In the genomic region with DNA sequence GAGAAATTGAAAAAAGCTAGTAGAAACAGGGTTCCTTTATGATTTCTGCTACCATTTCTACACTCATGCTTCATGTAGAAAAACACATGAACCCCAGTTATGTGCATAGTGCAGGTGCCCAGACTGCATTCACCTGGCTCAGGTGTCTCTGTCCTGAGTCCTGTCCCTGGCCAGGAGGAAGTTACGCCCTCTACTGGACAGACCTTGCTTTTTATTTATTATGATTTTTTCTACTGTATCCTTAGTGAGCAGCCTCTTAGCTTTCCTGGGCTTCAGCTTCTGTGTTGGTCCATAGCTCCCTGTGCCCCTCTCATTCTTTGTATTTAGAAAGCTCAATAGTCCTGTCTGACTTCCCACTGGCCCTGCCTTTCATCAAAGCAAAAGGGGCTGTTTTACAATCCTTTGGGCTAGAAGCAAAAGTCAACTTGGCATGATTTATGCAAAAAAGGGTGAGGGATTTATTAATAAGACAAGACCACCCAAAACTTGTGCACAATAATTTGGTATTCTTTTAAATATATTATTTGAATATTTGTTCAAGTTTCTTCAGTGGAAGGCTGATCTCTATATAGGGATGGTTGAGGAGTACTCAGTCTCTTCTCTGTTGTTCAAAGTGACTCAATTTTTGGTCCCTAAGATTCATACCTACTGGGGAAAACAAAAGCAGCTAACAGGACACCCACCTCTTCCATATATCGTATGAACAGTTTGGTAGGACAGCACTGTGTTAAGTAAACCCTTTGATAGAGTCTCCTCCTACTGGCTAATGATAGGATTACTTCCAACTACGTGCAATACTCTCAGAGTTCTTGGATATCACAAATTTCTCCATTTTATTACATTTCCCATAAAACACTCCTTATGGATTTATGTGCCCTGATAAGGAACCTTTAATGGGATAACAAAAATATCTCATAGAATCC, we compare ENCODE assay signal across 9 cellular contexts.
DNase-seq lines count a peak whose midpoint lies in the region; ATAC-seq and TF ChIP-seq lines count a peak whose summit lies in the region.
"Had no signal": no experiment of that assay in that cellular context is flagged by ENCODE, and none has a peak within 500 bp of the region (broad histone marks: within the 10 kb centered on the region; RNA-seq: fewer than 3 reads in every experiment).

No MANE protein-coding gene starts in this region.

- no peak for ATAC-seq in GM19324 (IDR thresholded peaks at IDR 0.05; ENCODE audit: low FRiP score, unreplicated experiment)
- no peak for ATAC-seq in GM21447 (IDR thresholded peaks at IDR 0.05; ENCODE audit: unreplicated experiment)

- no peaks in the 10 kb centered on the region for H3K27me3 ChIP-seq in H7 (ENCODE audit: control insufficient read depth, insufficient read depth, low read length)

- no peaks in the 10 kb centered on the region for H3K36me3 ChIP-seq in H7 (replicated peaks; ENCODE audit: control insufficient read depth, insufficient read depth, low read length)

- no peak overlapping the region for H3K27ac ChIP-seq in RWPE1

- TF ChIP-seq CTCF in RWPE1 (conservative IDR thresholded peaks at IDR 0.05; ENCODE audit: low read depth), result peak; percentile 56

- POLR2A ChIA-PET in RWPE1 (lab: Yijun Ruan, JAX; ENCODE audit: low non-redundant PET), result no interaction called here

- H3K4me3 ChIP-seq in H7 (ENCODE audit: insufficient read depth, low read depth, low read length), result no peak overlapping the region

- CTCF ChIA-PET in RWPE1 (lab: Yijun Ruan, JAX), result interaction anchor here (0.6 to 1.3 kb wide), 10 partner anchors 10 to 520 kb away, joined by 3 to 8 read pairs (median 4); no protein-coding TSS in a partner anchor

- DNase-seq in AG20443 (ENCODE audit: low spot score) (peak; percentile 22), H7 (peak; percentile 61), RWPE1 (ENCODE audit: low spot score) (peak; percentile 47), globus pallidus (ENCODE audit: low spot score) (peak; percentile 16), stromal cell of bone marrow (ENCODE audit: low read depth) (peak; percentile 29)
- DNase-seq in activated CD4-positive, alpha-beta T cell treated with anti-CD3 and anti-CD28 coated beads for 4 hours, result no peak
- DNase-seq: activated naive CD8-positive, alpha-beta T cell treated with anti-CD3 and anti-CD28 coated beads, Interleukin-2, amount 10 ng/mL, durations not matched to agents 7 days and 5 days had no signal

Comparison
In these comparisons a context has a peak if more than half of its experiments do, and no peak if none do; other contexts are left out.
1. DNase-seq: peak in AG20443 (single experiment), H7 (single experiment), RWPE1 (single experiment), globus pallidus (single experiment) and stromal cell of bone marrow (single experiment); none in activated CD4-positive, alpha-beta T cell treated with anti-CD3 and anti-CD28 coated beads for 4 hours (0 of 2).